11 cellular contexts compared by ENCODE assay signal in the genomic region with DNA sequence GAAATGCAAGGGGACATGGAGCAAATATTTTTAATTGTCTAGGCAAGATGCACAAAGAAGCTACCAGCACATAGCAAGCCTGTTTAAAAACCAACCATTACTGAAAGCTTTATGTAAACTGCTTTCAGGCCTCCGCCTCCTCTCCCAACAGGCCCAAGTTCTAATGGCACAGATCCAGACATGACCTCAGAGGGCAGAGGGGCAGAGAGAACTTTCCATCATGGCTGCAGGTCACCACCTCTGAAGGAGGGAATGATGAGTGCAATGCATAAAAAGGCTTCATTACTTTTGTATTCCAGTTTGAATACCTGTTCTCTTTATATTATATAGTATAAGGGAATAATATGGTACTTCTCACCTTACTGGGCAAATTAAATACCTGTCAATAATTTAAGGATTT. TPM values are rescaled to one million over a fixed set of nuclear protein-coding genes. Genes with fewer than 3 reads are reported as not detected.
A peak's percentile ranks its signal among the peaks of the same experiment; 100 is the strongest.
DNase-seq lines count a peak whose midpoint lies in the region; ATAC-seq, FAIRE-seq and TF ChIP-seq lines count a peak whose summit lies in the region.
"Had no signal": no experiment of that assay in that cellular context is flagged by ENCODE, and none has a peak within 500 bp of the region (broad histone marks: within the 10 kb centered on the region; RNA-seq: fewer than 3 reads in every experiment).

No MANE protein-coding gene starts in this region.

- H3K4me3 ChIP-seq in astrocyte (ENCODE audit: insufficient read depth, low read depth, low read length), result no peak overlapping the region

- H3K36me3 ChIP-seq in astrocyte (ENCODE audit: insufficient read depth, low read length), result peaks cover 88% of the 10 kb centered on the region

- no peak overlapping the region for H3K4me2 ChIP-seq in astrocyte (ENCODE audit: low read length)

- H3K9ac ChIP-seq in astrocyte (ENCODE audit: low read length), result no peak overlapping the region

- ATAC-seq in left lobe of liver (peak; percentile 93), omental fat pad (ENCODE audit: low FRiP score) (no peak), foreskin keratinocyte (no peak)

- H3K4me3 Mint-ChIP-seq in astrocyte (ENCODE audit: unreplicated experiment), result no peak overlapping the region
- H3K4me3 Mint-ChIP-seq: neural crest cell had no signal

- peaks cover 22% of the 10 kb centered on the region for H3K4me1 ChIP-seq in astrocyte (ENCODE audit: insufficient read depth, low read length)
- no peaks in the 10 kb centered on the region for H3K4me1 ChIP-seq in foreskin keratinocyte

- H3K27me3 Mint-ChIP-seq in astrocyte (ENCODE audit: low read depth, unreplicated experiment), result no peaks in the 10 kb centered on the region

- peaks cover 16% of the 10 kb centered on the region for H3K4me1 Mint-ChIP-seq in astrocyte (ENCODE audit: low read depth, unreplicated experiment)

- peaks cover 89% of the 10 kb centered on the region for H4K20me1 ChIP-seq in astrocyte (ENCODE audit: insufficient read depth, low read length)

- TF ChIP-seq CTCF in astrocyte (IDR thresholded peaks at IDR 0.05; ENCODE audit: insufficient read depth, low read depth, low read length), result no peak
- TF ChIP-seq CTCF in omental fat pad (IDR thresholded peaks at IDR 0.05), result no peak
- no peak for TF ChIP-seq CTCF in foreskin keratinocyte (conservative IDR thresholded peaks at IDR 0.05)

- no peak for FAIRE-seq in astrocyte (lab: Jason Lieb, UNC)
- FAIRE-seq: A204.1 had no signal

- peaks cover 32% of the 10 kb centered on the region for H3K36me3 Mint-ChIP-seq in astrocyte (ENCODE audit: low read depth, unreplicated experiment)

- H3K27ac ChIP-seq in astrocyte (ENCODE audit: low read depth, low read length), result no peak overlapping the region
- H3K27ac ChIP-seq in substantia nigra (ENCODE audit: low read depth, low read length, poor library complexity, severe bottlenecking), result peak overlapping the region; percentile 51
- H3K27ac ChIP-seq in foreskin keratinocyte, result no peak overlapping the region

- no peaks in the 10 kb centered on the region for H3K9me3 Mint-ChIP-seq in astrocyte (ENCODE audit: unreplicated experiment)
- H3K9me3 Mint-ChIP-seq: neural crest cell had no signal

- H3K79me2 ChIP-seq in astrocyte (ENCODE audit: insufficient read depth, low read length), result peaks cover 74% of the 10 kb centered on the region

- DNase-seq in DMS 273 (lab: John Stamatoyannopoulos, UW; ENCODE audit: unreplicated experiment) (peak; percentile 60), DMS 273 treated with DMSO at 0.1 percent for 48 hours (lab: John Stamatoyannopoulos, UW) (no peak), astrocyte (ENCODE audit: low read depth) (peak; percentile 42), left lobe of liver (ENCODE audit: low spot score) (peak; percentile 89), substantia nigra (lab: John Stamatoyannopoulos, UW) (peak in 22 of 49 donors; percentile 5 to 49 (median 18)), omental fat pad (ENCODE audit: low spot score) (no peak), NCI-H2107 (lab: John Stamatoyannopoulos, UW) (no peak), foreskin keratinocyte (no peak)
- DNase-seq: NCI-H1092 had no signal

- peak overlapping the region; percentile 66 for H3K27ac Mint-ChIP-seq in astrocyte (ENCODE audit: unreplicated experiment)

- H3K27me3 ChIP-seq in astrocyte (ENCODE audit: insufficient read depth, low read length) (no peaks in the 10 kb centered on the region), foreskin keratinocyte (no peaks in the 10 kb centered on the region)

- no peaks in the 10 kb centered on the region for H3K9me3 ChIP-seq in astrocyte (ENCODE audit: insufficient read depth, low read depth, low read length)

- H2AFZ ChIP-seq in astrocyte (ENCODE audit: low read depth, low read length), result no peak overlapping the region

RNA-seq across cellular contexts. Expression of a gene that starts 15.2 kb away (rescaled TPM):
- 258 TPM in 2 replicates for total RNA-seq in astrocyte
- total RNA-seq in left lobe of liver, result 174 TPM
- 100 to 1,000 TPM; 330 to 572 (median 383) TPM for total RNA-seq in omental fat pad
- 169 and 187 TPM in 2 replicates for total RNA-seq in foreskin keratinocyte
- polyA plus RNA-seq in foreskin keratinocyte, result 43.7 and 51.8 TPM in 2 replicates

RNA-seq across cellular contexts. Expression of a gene that starts 23.0 kb away (rescaled TPM):
- total RNA-seq in astrocyte (72.6 and 96.0 TPM in 2 replicates), left lobe of liver (15.2 TPM), omental fat pad (10 to 100 TPM; 10.2 to 30.6 (median 15.1) TPM), foreskin keratinocyte (6.7 and 15.4 TPM in 2 replicates)
- polyA plus RNA-seq in foreskin keratinocyte, result 7.5 and 14.5 TPM in 2 replicates

RNA-seq across cellular contexts. Expression of a gene that starts 35.9 kb away (rescaled TPM):
- total RNA-seq in astrocyte (0.19 and 0.30 TPM in 2 replicates), left lobe of liver (not detected), omental fat pad (under 1 TPM in 2 of 4 donors, not detected in 2; 0.28 to 0.84 TPM), foreskin keratinocyte (0.07 TPM in 1 of 2 replicates, not detected in the other)
- polyA plus RNA-seq in foreskin keratinocyte, result 0.02 TPM in 1 of 2 replicates, not detected in the other

Comparison
In these comparisons a context has a peak if more than half of its experiments do, and no peak if none do; other contexts are left out.
1. DNase-seq: peak in DMS 273 (single experiment), astrocyte (single experiment) and left lobe of liver (single experiment); none in DMS 273 treated with DMSO at 0.1 percent for 48 hours (single experiment), omental fat pad (single experiment), NCI-H2107 (single experiment) and foreskin keratinocyte (0 of 2).